16 cellular contexts compared by ENCODE assay signal in genomic region chr2:11235583-11235982, GRCh38.
"Had no signal": no experiment of that assay in that cellular context is flagged by ENCODE, and none has a peak within 500 bp of the region (broad histone marks: within the 10 kb centered on the region; RNA-seq: fewer than 3 reads in every experiment).

No MANE protein-coding gene starts in this region.

- H3K27ac ChIP-seq: dorsolateral prefrontal cortex, gastroesophageal sphincter, neutrophil, sigmoid colon, skin epidermis had no signal

- DNase-seq: cortex of kidney; dorsolateral prefrontal cortex; effector CD8-positive, alpha-beta T cell; glutamatergic neuron; islet precursor cell; mammary epithelial cell; naive thymus-derived CD4-positive, alpha-beta T cell; sigmoid colon; stimulated activated naive CD4-positive, alpha-beta T cell; trophoblast cell had no signal

- H3K9me3 ChIP-seq: gastroesophageal sphincter, neutrophil, sigmoid colon had no signal

- H3K4me3 ChIP-seq: gastroesophageal sphincter, sigmoid colon, skin epidermis had no signal

- FAIRE-seq: urothelium cell line had no signal

- H3K27me3 ChIP-seq: dorsolateral prefrontal cortex, gastroesophageal sphincter, neutrophil, sigmoid colon had no signal

- H3K36me3 ChIP-seq: neutrophil, sigmoid colon had no signal

- ATAC-seq: esophagus mucosa; gastroesophageal sphincter; left lobe of liver; naive thymus-derived CD4-positive, alpha-beta T cell had no signal
